Comparison of ENCODE assay signal across 23 cellular contexts in genomic region chr19:19176950-19177349, GRCh38. TPM values are rescaled to one million over a fixed set of nuclear protein-coding genes. Genes with fewer than 3 reads are reported as not detected.
"Had no signal": no experiment of that assay in that cellular context is flagged by ENCODE, and none has a peak within 500 bp of the region (broad histone marks: within the 10 kb centered on the region; RNA-seq: fewer than 3 reads in every experiment).

No MANE protein-coding gene starts in this region.

- H3K4me3 ChIP-seq: lung, spleen, thoracic aorta, upper lobe of left lung had no signal

- H3K27me3 ChIP-seq: spleen, upper lobe of left lung had no signal

- DNase-seq: activated CD4-positive, alpha-beta T cell treated with anti-CD3 and anti-CD28 coated beads, Interleukin-2, amount 10 ng/mL, durations not matched to agents 7 days and 5 days; activated CD8-positive, alpha-beta T cell treated with anti-CD3 and anti-CD28 coated beads, Interleukin-2, amount 10 ng/mL, durations not matched to agents 7 days and 5 days; activated naive CD4-positive, alpha-beta T cell treated with Interleukin-2 at 50 U/mL for 16 hours; activated naive CD8-positive, alpha-beta T cell treated with anti-CD3 and anti-CD28 coated beads, Interleukin-2, amount 50 U/mL, for 24 hours; activated T-cell treated with anti-CD3 and anti-CD28 coated beads, Interleukin-2, amount 50 U/mL, for 24 hours; anterior cingulate cortex; erythroblast; head of caudate nucleus; kidney; posterior cingulate gyrus; spleen; stimulated activated naive B cell treated with anti-CD40 and anti-IgM and Interleukin-4, amounts not matched to agents 10 μg/mL and 1 μg/mL and 100 μg/mL, for 72 hours; T1000; upper lobe of left lung had no signal

- H3K27ac ChIP-seq: spleen, thoracic aorta, upper lobe of left lung had no signal

- ATAC-seq: activated CD4-positive, CD25-positive, alpha-beta regulatory T cell treated with anti-CD3 and anti-CD28 coated beads, Interleukin-2, amount 50 U/mL, for 24 hours; activated CD8-positive, alpha-beta T cell treated with anti-CD3 and anti-CD28 coated beads, Interleukin-2, amount 10 ng/mL, durations not matched to agents 7 days and 5 days; activated naive CD8-positive, alpha-beta T cell treated with anti-CD3 and anti-CD28 coated beads, Interleukin-2, amount 50 U/mL, for 24 hours; left lobe of liver; natural killer cell treated with Interleukin-12 subunit alpha and Interleukin-12 subunit beta and Interleukin-15 and Interleukin-18, amount 100 ng/mL, for 72 hours; stimulated activated naive B cell treated with anti-CD40 and anti-IgM and Interleukin-4, amounts not matched to agents 10 μg/mL and 1 μg/mL and 100 μg/mL, for 72 hours had no signal

- H3K9me3 ChIP-seq: spleen, thoracic aorta had no signal

- FAIRE-seq: colon, frontal cortex, kidney had no signal

RNA-seq across cellular contexts. Expression of gene MEF2B, which starts 6.9 kb away (rescaled TPM):
- total RNA-seq: frontal cortex had no signal

RNA-seq across cellular contexts. Expression of gene NCAN, which starts 34.8 kb away (rescaled TPM):
- total RNA-seq: activated CD4-positive, alpha-beta T cell treated with anti-CD3 and anti-CD28 coated beads, Interleukin-2, amount 10 ng/mL, durations not matched to agents 7 days and 5 days; activated CD8-positive, alpha-beta T cell treated with anti-CD3 and anti-CD28 coated beads, Interleukin-2, amount 10 ng/mL, durations not matched to agents 7 days and 5 days; activated T-helper 2 cell treated with anti-CD3 and anti-CD28 coated beads, Interferon-gamma antibody, Interleukin-2, Interleukin-4, amounts not matched to agents 10 μg/mL and 5 μg/mL and 100 μg/mL, durations not matched to agents 14 hours and 24 hours and 36 hours; natural killer cell treated with Interleukin-12 subunit alpha and Interleukin-12 subunit beta and Interleukin-15 and Interleukin-18, amount 100 ng/mL, for 72 hours; renal cortical epithelial cell; thoracic aorta had no signal
- polyA plus RNA-seq: spleen had no signal
